Comparison of ENCODE assay signal across 1 cellular context in the genomic region with DNA sequence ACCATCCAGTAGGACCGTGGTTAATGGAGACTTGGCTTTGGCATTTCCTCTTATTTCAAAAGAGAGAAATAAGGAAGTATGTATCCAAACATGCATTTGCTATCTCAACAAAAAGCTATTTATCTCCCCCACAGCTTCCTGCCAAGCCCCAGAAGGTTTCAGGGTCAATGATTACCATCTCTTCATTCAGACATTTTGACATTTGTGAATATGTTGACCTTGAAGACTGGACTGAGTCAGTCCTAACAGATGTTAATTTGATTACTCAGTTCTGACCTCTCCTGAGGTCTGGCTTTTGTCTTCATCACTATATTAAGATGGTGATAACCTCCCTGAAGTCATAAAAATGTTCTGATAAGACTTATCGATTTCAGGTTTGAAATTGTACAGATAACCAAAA.
TF ChIP-seq lines count a peak whose summit lies in the region.

No MANE protein-coding gene starts in this region.

TF ChIP-seq in PFSK-1, 5 proteins besides CTCF, POLR2A, EP300 and RAD21 (continued from another document):
- TF ChIP-seq, protein P1, sequence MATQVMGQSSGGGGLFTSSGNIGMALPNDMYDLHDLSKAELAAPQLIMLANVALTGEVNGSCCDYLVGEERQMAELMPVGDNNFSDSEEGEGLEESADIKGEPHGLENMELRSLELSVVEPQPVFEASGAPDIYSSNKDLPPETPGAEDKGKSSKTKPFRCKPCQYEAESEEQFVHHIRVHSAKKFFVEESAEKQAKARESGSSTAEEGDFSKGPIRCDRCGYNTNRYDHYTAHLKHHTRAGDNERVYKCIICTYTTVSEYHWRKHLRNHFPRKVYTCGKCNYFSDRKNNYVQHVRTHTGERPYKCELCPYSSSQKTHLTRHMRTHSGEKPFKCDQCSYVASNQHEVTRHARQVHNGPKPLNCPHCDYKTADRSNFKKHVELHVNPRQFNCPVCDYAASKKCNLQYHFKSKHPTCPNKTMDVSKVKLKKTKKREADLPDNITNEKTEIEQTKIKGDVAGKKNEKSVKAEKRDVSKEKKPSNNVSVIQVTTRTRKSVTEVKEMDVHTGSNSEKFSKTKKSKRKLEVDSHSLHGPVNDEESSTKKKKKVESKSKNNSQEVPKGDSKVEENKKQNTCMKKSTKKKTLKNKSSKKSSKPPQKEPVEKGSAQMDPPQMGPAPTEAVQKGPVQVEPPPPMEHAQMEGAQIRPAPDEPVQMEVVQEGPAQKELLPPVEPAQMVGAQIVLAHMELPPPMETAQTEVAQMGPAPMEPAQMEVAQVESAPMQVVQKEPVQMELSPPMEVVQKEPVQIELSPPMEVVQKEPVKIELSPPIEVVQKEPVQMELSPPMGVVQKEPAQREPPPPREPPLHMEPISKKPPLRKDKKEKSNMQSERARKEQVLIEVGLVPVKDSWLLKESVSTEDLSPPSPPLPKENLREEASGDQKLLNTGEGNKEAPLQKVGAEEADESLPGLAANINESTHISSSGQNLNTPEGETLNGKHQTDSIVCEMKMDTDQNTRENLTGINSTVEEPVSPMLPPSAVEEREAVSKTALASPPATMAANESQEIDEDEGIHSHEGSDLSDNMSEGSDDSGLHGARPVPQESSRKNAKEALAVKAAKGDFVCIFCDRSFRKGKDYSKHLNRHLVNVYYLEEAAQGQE (IDR thresholded peaks at IDR 0.05; ENCODE audit: insufficient read depth in 1 of 2, low read depth in 2 of 2, low read length in 2 of 2), result no peak
- TF ChIP-seq POLR2AphosphoS5 (IDR thresholded peaks at IDR 0.05; ENCODE audit: low read depth, low read length), result no peak
TF ChIP-seq in PFSK-1: peak in this region for 1.
